20 cellular contexts compared by ENCODE assay signal in genomic region chr5:36888303-36888702, GRCh38. TPM values are rescaled to one million over a fixed set of nuclear protein-coding genes. Genes with fewer than 3 reads are reported as not detected.
DNase-seq lines count a peak whose midpoint lies in the region; ATAC-seq and TF ChIP-seq lines count a peak whose summit lies in the region.
"Had no signal": no experiment of that assay in that cellular context is flagged by ENCODE, and none has a peak within 500 bp of the region (broad histone marks: within the 10 kb centered on the region; RNA-seq: fewer than 3 reads in every experiment).

No MANE protein-coding gene starts in this region.

- peak overlapping the region in 3 of 4 donors; percentile 29 to 46 (median 40) for H3K27ac ChIP-seq in gastrocnemius medialis
- no peak overlapping the region for H3K27ac ChIP-seq in suprapubic skin
- H3K27ac ChIP-seq: A549; BLaER1 treated with 17β-estradiol and CSF1 and Interleukin-3, amounts not matched to agents 10 nM and 100 nM; RWPE1 had no signal

- H3K9me3 Mint-ChIP-seq in activated T-cell treated with anti-CD3 and anti-CD28 coated beads, Interleukin-2, amount 50 U/mL, for 72 hours, result no peaks in the 10 kb centered on the region
- no peaks in the 10 kb centered on the region for H3K9me3 Mint-ChIP-seq in Calu3 (ENCODE audit: low read depth, unreplicated experiment)
- H3K9me3 Mint-ChIP-seq in activated naive CD8-positive, alpha-beta T cell treated with anti-CD3 and anti-CD28 coated beads for 36 hours, result peaks cover 7% of the 10 kb centered on the region
- H3K9me3 Mint-ChIP-seq: HFFc6 had no signal

- no peaks in the 10 kb centered on the region for H3K27me3 Mint-ChIP-seq in activated T-cell treated with anti-CD3 and anti-CD28 coated beads, Interleukin-2, amount 50 U/mL, for 72 hours (ENCODE audit: low read depth)
- H3K27me3 Mint-ChIP-seq in Calu3 (ENCODE audit: unreplicated experiment), result no peaks in the 10 kb centered on the region
- no peaks in the 10 kb centered on the region for H3K27me3 Mint-ChIP-seq in activated naive CD8-positive, alpha-beta T cell treated with anti-CD3 and anti-CD28 coated beads for 36 hours

- TF ChIP-seq EP300 in suprapubic skin (IDR thresholded peaks at IDR 0.05), result no peak

- peaks cover 55 to 58% of the 10 kb centered on the region in 2 donors for H3K4me1 ChIP-seq in gastrocnemius medialis
- peaks cover 25% of the 10 kb centered on the region for H3K4me1 ChIP-seq in suprapubic skin

- H3K36me3 ChIP-seq in gastrocnemius medialis (no peaks in the 10 kb centered on the region), suprapubic skin (peaks cover 3% of the 10 kb centered on the region)

- peaks cover 5 to 9% of the 10 kb centered on the region in 2 donors for H3K36me3 Mint-ChIP-seq in activated T-cell treated with anti-CD3 and anti-CD28 coated beads, Interleukin-2, amount 50 U/mL, for 72 hours (ENCODE audit: insufficient read depth in 2 of 2)
- no peaks in the 10 kb centered on the region for H3K36me3 Mint-ChIP-seq in Calu3 (ENCODE audit: insufficient read depth, unreplicated experiment)
- peaks cover 38% of the 10 kb centered on the region for H3K36me3 Mint-ChIP-seq in activated naive CD8-positive, alpha-beta T cell treated with anti-CD3 and anti-CD28 coated beads for 36 hours

- peak overlapping the region; percentile 16 to 41 for H3K4me3 Mint-ChIP-seq in activated T-cell treated with anti-CD3 and anti-CD28 coated beads, Interleukin-2, amount 50 U/mL, for 72 hours
- no peak overlapping the region for H3K4me3 Mint-ChIP-seq in Calu3 (ENCODE audit: low read depth, unreplicated experiment)
- H3K4me3 Mint-ChIP-seq in activated naive CD8-positive, alpha-beta T cell treated with anti-CD3 and anti-CD28 coated beads for 36 hours, result no peak overlapping the region
- H3K4me3 Mint-ChIP-seq: HFFc6 had no signal

- H3K9me3 ChIP-seq in gastrocnemius medialis, result no peaks in the 10 kb centered on the region
- H3K9me3 ChIP-seq in suprapubic skin, result no peaks in the 10 kb centered on the region
- H3K9me3 ChIP-seq: A549 had no signal

- peak overlapping the region; percentile 36 for H3K27ac Mint-ChIP-seq in activated T-cell treated with anti-CD3 and anti-CD28 coated beads, Interleukin-2, amount 50 U/mL, for 72 hours
- no peak overlapping the region for H3K27ac Mint-ChIP-seq in Calu3 (ENCODE audit: unreplicated experiment)
- H3K27ac Mint-ChIP-seq in activated naive CD8-positive, alpha-beta T cell treated with anti-CD3 and anti-CD28 coated beads for 36 hours, result peak overlapping the region; percentile 42
- H3K27ac Mint-ChIP-seq: HFFc6 had no signal

- in situ Hi-C loops in gastrocnemius medialis (cut with MboI; ENCODE audit: low sequenced_read_pairs in 4 of 4), result loop anchor here in 1 of 4 donors (25.0 kb wide), 1 partner anchor 651 kb away; the partner anchor contains the start of gene NADK2

- peaks cover 62% of the 10 kb centered on the region for H3K4me1 Mint-ChIP-seq in activated T-cell treated with anti-CD3 and anti-CD28 coated beads, Interleukin-2, amount 50 U/mL, for 72 hours (ENCODE audit: low read depth)
- H3K4me1 Mint-ChIP-seq in Calu3 (ENCODE audit: low read depth, unreplicated experiment), result peaks cover 13% of the 10 kb centered on the region
- H3K4me1 Mint-ChIP-seq in activated naive CD8-positive, alpha-beta T cell treated with anti-CD3 and anti-CD28 coated beads for 36 hours, result peaks cover 66% of the 10 kb centered on the region

- H3K27me3 ChIP-seq in gastrocnemius medialis (no peaks in the 10 kb centered on the region), suprapubic skin (no peaks in the 10 kb centered on the region)
- H3K27me3 ChIP-seq: BLaER1 treated with 17β-estradiol and CSF1 and Interleukin-3, amounts not matched to agents 10 nM and 100 nM had no signal

- ATAC-seq in activated T-cell treated with anti-CD3 and anti-CD28 coated beads, Interleukin-2, amount 50 U/mL, for 72 hours (replicated peaks in 1 of 2), result no peak
- no peak for ATAC-seq in gastrocnemius medialis
- no peak for ATAC-seq in GM21526 (IDR thresholded peaks at IDR 0.05; ENCODE audit: low FRiP score, unreplicated experiment)
- no peak for ATAC-seq in HG03342 (IDR thresholded peaks at IDR 0.05; ENCODE audit: unreplicated experiment)
- ATAC-seq: A549 had no signal

- TF ChIP-seq POLR2A in gastrocnemius medialis (IDR thresholded peaks at IDR 0.05), result no peak
- TF ChIP-seq POLR2A in suprapubic skin (IDR thresholded peaks at IDR 0.05), result no peak

- no peak overlapping the region for H3K4me3 ChIP-seq in gastrocnemius medialis
- H3K4me3 ChIP-seq in suprapubic skin, result no peak overlapping the region
- H3K4me3 ChIP-seq: A549; BLaER1 treated with 17β-estradiol and CSF1 and Interleukin-3, amounts not matched to agents 10 nM and 100 nM had no signal

- intact Hi-C loops in Calu3 (cut with micrococcal nuclease; ENCODE audit: unreplicated experiment) (no loop called here), gastrocnemius medialis (cut with DNase I; ENCODE audit: low total_unique reads) (no loop called here)

- DNase-seq in activated T-cell treated with anti-CD3 and anti-CD28 coated beads, Interleukin-2, amount 50 U/mL, for 72 hours, result no peak
- DNase-seq in activated T-cell treated with anti-CD3 and anti-CD28 coated beads for 4 hours (no peak), Calu3 (no peak), gastrocnemius medialis (no peak), suprapubic skin (ENCODE audit: low spot score in 2 of 2) (no peak)
- DNase-seq in activated naive CD8-positive, alpha-beta T cell treated with anti-CD3 and anti-CD28 coated beads for 36 hours, result no peak
- DNase-seq: DMS 273 treated with DMSO at 0.1 percent for 48 hours, GF-D8, GOT3, HFFc6, KBM-7, NCI-H1436, NCI-H2029 treated with DMSO at 0.1 percent for 48 hours, NCI-H2171 treated with DMSO at 0.1 percent for 48 hours, NCI-H446 treated with DMSO at 0.1 percent for 48 hours had no signal

- TSS peak; percentile 6 for BruUV-seq in Calu3 (replicated peaks; lab: Mats Ljungman, UMichigan)

- CTCF ChIA-PET in Calu3 (lab: Charles Lee), result no interaction called here

- TF ChIP-seq CTCF in Calu3 (IDR thresholded peaks at IDR 0.05; ENCODE audit: unreplicated experiment) (no peak), gastrocnemius medialis (IDR thresholded peaks at IDR 0.05 in 4 of 5, conservative IDR thresholded peaks at IDR 0.05 in 1 of 5) (no peak), suprapubic skin (IDR thresholded peaks at IDR 0.05) (no peak)

RNA-seq across cellular contexts. Expression of gene NIPBL, which starts 11.7 kb away (rescaled TPM):
- total RNA-seq in activated T-cell treated with anti-CD3 and anti-CD28 coated beads, Interleukin-2, amount 50 U/mL, for 72 hours, result 10 to 100 TPM; 56.3 to 60.9 TPM
- total RNA-seq in Calu3 (2022) (53.1 and 53.2 TPM in 2 replicates), gastrocnemius medialis (10 to 100 TPM; 15.0 to 49.6 (median 32.7) TPM), suprapubic skin (100 to 1,000 TPM in 1 of 4 donors, 10 to 100 TPM in 3; 40.3 to 123 (median 60.4) TPM)
- 10 to 100 TPM; 39.8 to 42.1 TPM for total RNA-seq in activated naive CD8-positive, alpha-beta T cell treated with anti-CD3 and anti-CD28 coated beads for 36 hours

Comparison
In these comparisons a context has a peak if more than half of its experiments do, and no peak if none do; other contexts are left out.
1. H3K4me3 Mint-ChIP-seq: peak in activated T-cell treated with anti-CD3 and anti-CD28 coated beads, Interleukin-2, amount 50 U/mL, for 72 hours (2 of 2); none in Calu3 (single experiment) and activated naive CD8-positive, alpha-beta T cell treated with anti-CD3 and anti-CD28 coated beads for 36 hours (single experiment).